Comparison of ENCODE assay signal across 1 cellular context in genomic region chr1:2134604-2135307, GRCh38.
TF ChIP-seq lines count a peak whose summit lies in the region.

No MANE protein-coding gene starts in this region.

TF ChIP-seq in HepG2, 621 proteins besides CTCF, POLR2A, EP300 and RAD21 (continued from another document and continues in another):
- TF ChIP-seq HBP1 (CRISPR knock-in tag; IDR thresholded peaks at IDR 0.05; ENCODE audit: low read depth) (no peak), YEATS2 (CRISPR knock-in tag; IDR thresholded peaks at IDR 0.05; ENCODE audit: borderline replicate concordance) (no peak), FUBP1 (CRISPR knock-in tag; IDR thresholded peaks at IDR 0.05; ENCODE audit: borderline replicate concordance) (no peak), HMGA1 (CRISPR knock-in tag; conservative IDR thresholded peaks at IDR 0.05) (no peak), REXO4 (CRISPR knock-in tag; IDR thresholded peaks at IDR 0.05; ENCODE audit: borderline replicate concordance) (no peak), HHEX (CRISPR knock-in tag; IDR thresholded peaks at IDR 0.05) (no peak), DPF2 (CRISPR knock-in tag; IDR thresholded peaks at IDR 0.05; ENCODE audit: borderline replicate concordance, low read depth) (peak; percentile 62), IKZF1 (IDR thresholded peaks at IDR 0.05) (no peak), ADNP (CRISPR knock-in tag; IDR thresholded peaks at IDR 0.05) (no peak), GPBP1L1 (CRISPR knock-in tag; IDR thresholded peaks at IDR 0.05) (no peak), ZNF598 (CRISPR knock-in tag; IDR thresholded peaks at IDR 0.05; ENCODE audit: borderline replicate concordance) (no peak; the same call in 1 of the 2 replicates), ZEB1 (IDR thresholded peaks at IDR 0.05; ENCODE audit: insufficient replicate concordance, low read depth) (peak; percentile 84), TRAFD1 (CRISPR knock-in tag; IDR thresholded peaks at IDR 0.05; ENCODE audit: borderline replicate concordance) (no peak), ZNF275 (CRISPR knock-in tag; IDR thresholded peaks at IDR 0.05; ENCODE audit: borderline replicate concordance) (no peak; the same call in 1 of the 2 replicates), ZNF329 (CRISPR knock-in tag; IDR thresholded peaks at IDR 0.05; ENCODE audit: low read depth) (0 out of 2 replicates have a peak, but pooled peaks have one; percentile 17), ZBTB10 (CRISPR knock-in tag; IDR thresholded peaks at IDR 0.05; ENCODE audit: borderline replicate concordance) (no peak), ZNF773 (CRISPR knock-in tag; IDR thresholded peaks at IDR 0.05; ENCODE audit: borderline replicate concordance) (no peak), IKZF4 (CRISPR knock-in tag; IDR thresholded peaks at IDR 0.05; ENCODE audit: borderline replicate concordance, low read depth, not compliant biosample characterization) (no peak), HMGXB4 (CRISPR knock-in tag; IDR thresholded peaks at IDR 0.05; ENCODE audit: borderline replicate concordance in 1 of 2, low read depth in 1 of 2) (peak; percentile 57 to 84), ZNF335 (CRISPR knock-in tag; IDR thresholded peaks at IDR 0.05) (no peak; the same call in 1 of the 2 replicates), ZNF513 (CRISPR knock-in tag; conservative IDR thresholded peaks at IDR 0.05) (no peak), ARID3A (IDR thresholded peaks at IDR 0.05; ENCODE audit: low read depth, low read length) (no peak), ATF3 (CRISPR knock-in tag; IDR thresholded peaks at IDR 0.05) (no peak), E2F5 (CRISPR knock-in tag; conservative IDR thresholded peaks at IDR 0.05) (no peak), ZNF264 (CRISPR knock-in tag; IDR thresholded peaks at IDR 0.05) (no peak; the same call in 1 of the 2 replicates), SMARCE1 (IDR thresholded peaks at IDR 0.05; ENCODE audit: borderline replicate concordance) (no peak), FOXM1 (CRISPR knock-in tag; IDR thresholded peaks at IDR 0.05) (no peak), ZNF317 (CRISPR knock-in tag; IDR thresholded peaks at IDR 0.05) (no peak), FOXP4 (CRISPR knock-in tag; IDR thresholded peaks at IDR 0.05) (peak; percentile 68; the same call in 1 of the 2 replicates), CEBPG (CRISPR knock-in tag; IDR thresholded peaks at IDR 0.05) (no peak), NPAS2 (CRISPR knock-in tag; IDR thresholded peaks at IDR 0.05; ENCODE audit: borderline replicate concordance) (no peak), ZNF576 (CRISPR knock-in tag; IDR thresholded peaks at IDR 0.05) (no peak), ZNF780A (CRISPR knock-in tag; IDR thresholded peaks at IDR 0.05) (no peak), PHF21A (CRISPR knock-in tag; IDR thresholded peaks at IDR 0.05) (peak; percentile 84), THAP7 (CRISPR knock-in tag; IDR thresholded peaks at IDR 0.05) (peak; percentile 19; the same call in 1 of the 2 replicates), CCDC6 (CRISPR knock-in tag; IDR thresholded peaks at IDR 0.05) (peak; percentile 73; the same call in 1 of the 2 replicates)
